22 cellular contexts compared by ENCODE assay signal in genomic region chr11:95727630-95728029, GRCh38.
"Had no signal": no experiment of that assay in that cellular context is flagged by ENCODE, and none has a peak within 500 bp of the region (broad histone marks: within the 10 kb centered on the region; RNA-seq: fewer than 3 reads in every experiment).

No MANE protein-coding gene starts in this region.

- H3K36me3 ChIP-seq: ascending aorta, breast epithelium, gastrocnemius medialis, lower lobe of right lung, right atrium auricular region, upper lobe of right lung had no signal

- H3K36me3 Mint-ChIP-seq: activated naive CD4-positive, alpha-beta T cell treated with anti-CD3 and anti-CD28 coated beads, Interleukin-2, amount 10 ng/mL, durations not matched to agents 7 days and 5 days; T-cell had no signal

- H3K27ac ChIP-seq: breast epithelium, gastrocnemius medialis, lower lobe of right lung, right atrium auricular region, testis, upper lobe of right lung had no signal

- H3K27ac Mint-ChIP-seq: activated CD4-positive, alpha-beta T cell treated with anti-CD3 and anti-CD28 coated beads, Interleukin-2, amount 10 ng/mL, durations not matched to agents 24 days and 14 days; activated CD8-positive, alpha-beta T cell treated with anti-CD3 and anti-CD28 coated beads for 36 hours; activated naive CD4-positive, alpha-beta T cell treated with anti-CD3 and anti-CD28 coated beads, Interleukin-2, amount 10 ng/mL, durations not matched to agents 7 days and 5 days; activated naive CD8-positive, alpha-beta T cell treated with anti-CD3 and anti-CD28 coated beads, Interleukin-2, amount 50 U/mL, for 24 hours; activated T-cell treated with anti-CD3 and anti-CD28 coated beads, Interleukin-2, amount 50 U/mL, for 24 hours; activated T-helper 2 cell treated with anti-CD3 and anti-CD28 coated beads, Interferon-gamma antibody, Interleukin-2, Interleukin-4, amounts not matched to agents 10 μg/mL and 5 μg/mL and 100 μg/mL, durations not matched to agents 14 hours and 24 hours and 36 hours; progenitor cell of endocrine pancreas; stimulated activated naive CD8-positive, alpha-beta T cell treated with anti-CD3 and anti-CD28 coated beads, Interleukin-15, amount 100 ng/mL, for 72 hours; T-cell had no signal

- ATAC-seq: activated CD8-positive, alpha-beta T cell treated with anti-CD3 and anti-CD28 coated beads for 36 hours; activated naive CD8-positive, alpha-beta T cell treated with anti-CD3 and anti-CD28 coated beads, Interleukin-2, amount 50 U/mL, for 24 hours; gastrocnemius medialis; lower lobe of right lung; SK-N-SH treated with all-trans-retinoic acid at 6 μM for 48 hours; stimulated activated naive CD8-positive, alpha-beta T cell treated with anti-CD3 and anti-CD28 coated beads, Interleukin-15, amount 100 ng/mL, for 72 hours; T-cell; upper lobe of right lung had no signal

- H3K4me1 Mint-ChIP-seq: activated CD4-positive, alpha-beta T cell treated with anti-CD3 and anti-CD28 coated beads, Interleukin-2, amount 10 ng/mL, durations not matched to agents 24 days and 14 days; activated naive CD4-positive, alpha-beta T cell treated with anti-CD3 and anti-CD28 coated beads, Interleukin-2, amount 10 ng/mL, durations not matched to agents 7 days and 5 days; activated naive CD8-positive, alpha-beta T cell treated with anti-CD3 and anti-CD28 coated beads, Interleukin-2, amount 50 U/mL, for 24 hours; nephron progenitor cell; stimulated activated naive CD8-positive, alpha-beta T cell treated with anti-CD3 and anti-CD28 coated beads, Interleukin-15, amount 100 ng/mL, for 72 hours; T-cell had no signal

- H3K4me1 ChIP-seq: ascending aorta, breast epithelium, lower lobe of right lung, right atrium auricular region, testis, upper lobe of right lung had no signal

- H3K9me3 ChIP-seq: ascending aorta, breast epithelium, gastrocnemius medialis, lower lobe of right lung, right atrium auricular region, testis, upper lobe of right lung had no signal

- H3K4me3 ChIP-seq: breast epithelium, gastrocnemius medialis, lower lobe of right lung, right atrium auricular region, testis, upper lobe of right lung had no signal

- H3K9me3 Mint-ChIP-seq: activated CD8-positive, alpha-beta T cell treated with anti-CD3 and anti-CD28 coated beads for 36 hours; activated naive CD4-positive, alpha-beta T cell treated with anti-CD3 and anti-CD28 coated beads, Interleukin-2, amount 10 ng/mL, durations not matched to agents 7 days and 5 days; activated naive CD8-positive, alpha-beta T cell treated with anti-CD3 and anti-CD28 coated beads, Interleukin-2, amount 50 U/mL, for 24 hours; activated T-cell treated with anti-CD3 and anti-CD28 coated beads, Interleukin-2, amount 50 U/mL, for 24 hours; activated T-helper 2 cell treated with anti-CD3 and anti-CD28 coated beads, Interferon-gamma antibody, Interleukin-2, Interleukin-4, amounts not matched to agents 10 μg/mL and 5 μg/mL and 100 μg/mL, durations not matched to agents 14 hours and 24 hours and 36 hours had no signal

- DNase-seq: activated CD4-positive, alpha-beta T cell treated with anti-CD3 and anti-CD28 coated beads, Interleukin-2, amount 10 ng/mL, durations not matched to agents 24 days and 14 days; activated CD4-positive, CD25-positive, alpha-beta regulatory T cell; activated CD8-positive, alpha-beta T cell treated with anti-CD3 and anti-CD28 coated beads for 36 hours; activated naive CD4-positive, alpha-beta T cell treated with anti-CD3 and anti-CD28 coated beads, Interleukin-2, amount 10 ng/mL, durations not matched to agents 7 days and 5 days; activated naive CD8-positive, alpha-beta T cell treated with anti-CD3 and anti-CD28 coated beads, Interleukin-2, amount 50 U/mL, for 24 hours; activated T-cell treated with anti-CD3 and anti-CD28 coated beads, Interleukin-2, amount 50 U/mL, for 24 hours; erythroblast; gastrocnemius medialis; lower lobe of right lung; nephron progenitor cell; stimulated activated CD4-positive, alpha-beta T cell treated with anti-CD3 and anti-CD28 coated beads, Interleukin-2, amount 100 ng/mL, for 24 hours; stimulated activated naive CD8-positive, alpha-beta T cell treated with anti-CD3 and anti-CD28 coated beads, Interleukin-15, amount 100 ng/mL, for 72 hours; T-cell; T1000; testis; upper lobe of right lung had no signal

- H3K27me3 ChIP-seq: ascending aorta, breast epithelium, gastrocnemius medialis, right atrium auricular region, testis, upper lobe of right lung had no signal

- H3K4me3 Mint-ChIP-seq: activated CD4-positive, alpha-beta T cell treated with anti-CD3 and anti-CD28 coated beads, Interleukin-2, amount 10 ng/mL, durations not matched to agents 24 days and 14 days; activated CD8-positive, alpha-beta T cell treated with anti-CD3 and anti-CD28 coated beads for 36 hours; activated naive CD4-positive, alpha-beta T cell treated with anti-CD3 and anti-CD28 coated beads, Interleukin-2, amount 10 ng/mL, durations not matched to agents 7 days and 5 days; activated naive CD8-positive, alpha-beta T cell treated with anti-CD3 and anti-CD28 coated beads, Interleukin-2, amount 50 U/mL, for 24 hours; activated T-cell treated with anti-CD3 and anti-CD28 coated beads, Interleukin-2, amount 50 U/mL, for 24 hours; nephron progenitor cell; stimulated activated naive CD8-positive, alpha-beta T cell treated with anti-CD3 and anti-CD28 coated beads, Interleukin-15, amount 100 ng/mL, for 72 hours; T-cell had no signal

- H3K27me3 Mint-ChIP-seq: activated naive CD8-positive, alpha-beta T cell treated with anti-CD3 and anti-CD28 coated beads, Interleukin-2, amount 50 U/mL, for 24 hours had no signal
